ENCODE assay signal across 12 cellular contexts in the genomic region with DNA sequence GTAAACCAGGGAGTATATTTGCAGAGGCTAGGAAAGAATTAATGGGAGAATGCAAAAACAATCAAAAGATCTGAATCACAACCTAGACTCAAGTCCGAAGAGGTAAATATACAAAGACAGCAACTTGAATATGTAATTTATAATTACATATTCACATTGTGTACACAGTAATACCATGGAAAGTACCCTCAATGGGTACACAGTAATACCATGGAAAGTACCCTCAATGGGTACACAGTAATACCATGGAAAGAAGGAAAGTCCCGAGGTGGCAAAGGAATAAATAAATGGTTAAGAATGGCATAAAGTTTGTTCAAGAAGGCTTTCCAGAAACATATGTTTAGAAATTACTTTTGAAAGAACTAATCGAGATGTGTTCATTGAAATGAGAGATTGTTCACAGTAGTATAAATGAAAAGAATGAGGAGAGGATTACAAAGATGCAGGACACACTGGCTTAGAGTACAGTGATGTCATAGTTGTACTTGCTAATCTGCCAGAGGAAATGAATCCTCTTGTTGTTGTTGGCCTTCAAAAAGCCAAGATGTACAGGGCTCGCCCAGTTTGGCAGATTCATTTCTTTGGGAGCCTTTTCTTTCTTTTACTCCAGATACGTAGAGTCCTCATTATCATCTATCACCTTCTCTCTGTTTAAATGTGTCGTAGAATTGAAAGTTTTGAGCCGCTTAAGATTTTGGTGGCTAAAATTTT.
A peak's percentile ranks its signal among the peaks of the same experiment; 100 is the strongest.
DNase-seq lines count a peak whose midpoint lies in the region; ATAC-seq and TF ChIP-seq lines count a peak whose summit lies in the region.
"Had no signal": no experiment of that assay in that cellular context is flagged by ENCODE, and none has a peak within 500 bp of the region (broad histone marks: within the 10 kb centered on the region; RNA-seq: fewer than 3 reads in every experiment).

No MANE protein-coding gene starts in this region.

- POLR2A ChIA-PET in AG04450 (lab: Yijun Ruan, JAX), result no interaction called here
- POLR2A ChIA-PET in Panc1 (lab: Charles Lee), result no interaction called here
- POLR2A ChIA-PET in WTC11 (lab: Charles Lee), result no interaction called here

- no peak overlapping the region for H3K4me3 Mint-ChIP-seq in WTC11
- H3K4me3 Mint-ChIP-seq: activated naive CD4-positive, alpha-beta T cell treated with anti-CD3 and anti-CD28 coated beads, Interleukin-2, amount 10 ng/mL, durations not matched to agents 7 days and 5 days; CD14-positive monocyte; nephron had no signal

- H3K27ac ChIP-seq in AG04450 (ENCODE audit: low read depth, low read length) (no peak overlapping the region), Panc1 (ENCODE audit: low read length) (no peak overlapping the region), fibroblast of lung (ENCODE audit: insufficient read depth, low read length) (no peak overlapping the region), muscle layer of duodenum (ENCODE audit: low read length) (peak overlapping the region; percentile 27)
- H3K27ac ChIP-seq: VCaP had no signal

- H3K9me3 ChIP-seq in AG04450 (ENCODE audit: control insufficient read depth, insufficient read depth, low read length), result no peaks in the 10 kb centered on the region
- H3K9me3 ChIP-seq in Panc1 (ENCODE audit: control insufficient read depth, insufficient read depth, low read depth, low read length), result no peaks in the 10 kb centered on the region
- H3K9me3 ChIP-seq in fibroblast of lung (ENCODE audit: control insufficient read depth, insufficient read depth, low read depth, low read length), result no peaks in the 10 kb centered on the region
- no peaks in the 10 kb centered on the region for H3K9me3 ChIP-seq in muscle layer of duodenum (ENCODE audit: control insufficient read depth in 1 of 2, low read length in 2 of 2)

- no peaks in the 10 kb centered on the region; the same call in 1 of the 2 replicates for H3K27me3 Mint-ChIP-seq in WTC11 (ENCODE audit: low read depth)
- H3K27me3 Mint-ChIP-seq: activated naive CD4-positive, alpha-beta T cell treated with anti-CD3 and anti-CD28 coated beads, Interleukin-2, amount 10 ng/mL, durations not matched to agents 7 days and 5 days had no signal

- H2AFZ ChIP-seq in fibroblast of lung (ENCODE audit: low read length), result no peak overlapping the region

- H3K27me3 ChIP-seq in AG04450 (ENCODE audit: control insufficient read depth, insufficient read depth, low read length) (no peaks in the 10 kb centered on the region), Panc1 (ENCODE audit: control insufficient read depth, insufficient read depth, low read length) (no peaks in the 10 kb centered on the region), fibroblast of lung (ENCODE audit: control insufficient read depth, insufficient read depth, low read length) (no peaks in the 10 kb centered on the region), muscle layer of duodenum (ENCODE audit: low read depth, low read length) (no peaks in the 10 kb centered on the region)

- no peaks in the 10 kb centered on the region for H3K9me3 Mint-ChIP-seq in WTC11
- H3K9me3 Mint-ChIP-seq: activated naive CD4-positive, alpha-beta T cell treated with anti-CD3 and anti-CD28 coated beads, Interleukin-2, amount 10 ng/mL, durations not matched to agents 7 days and 5 days; CD14-positive monocyte; nephron had no signal

- peak overlapping the region; percentile 73 for H3K4me2 ChIP-seq in fibroblast of lung (ENCODE audit: extremely low read depth, insufficient read depth, low read length)

- in situ Hi-C loops in Panc1 (cut with HindIII; ENCODE audit: low pct_unique_long_range_greater_than_20kb, low sequenced_read_pairs), result no loop called here

- no peak for TF ChIP-seq CTCF in AG04450 (IDR thresholded peaks at IDR 0.05; ENCODE audit: low read depth, low read length)
- TF ChIP-seq CTCF in Panc1 (IDR thresholded peaks at IDR 0.05), result no peak
- TF ChIP-seq CTCF in fibroblast of lung (conservative IDR thresholded peaks at IDR 0.05 in 1 of 2, IDR thresholded peaks at IDR 0.05 in 1 of 2; ENCODE audit: low read depth in 1 of 2, low read length in 2 of 2), result no peak
- no peak for TF ChIP-seq CTCF in WTC11 (IDR thresholded peaks at IDR 0.05)

- no peaks in the 10 kb centered on the region for H3K4me1 ChIP-seq in Panc1 (ENCODE audit: control insufficient read depth, insufficient read depth, low read length)
- H3K4me1 ChIP-seq in fibroblast of lung (ENCODE audit: control insufficient read depth, extremely low read depth, insufficient read depth, low read length), result peaks cover 2% of the 10 kb centered on the region
- peaks cover 0 to 8% of the 10 kb centered on the region in 2 donors for H3K4me1 ChIP-seq in muscle layer of duodenum (ENCODE audit: control insufficient read depth in 1 of 2, insufficient read depth in 2 of 2, low read length in 2 of 2)

- CTCF ChIA-PET in AG04450 (lab: Charles Lee) (interaction anchor here (0.7 to 1.2 kb wide), 5 partner anchors 10 to 378 kb away, joined by 3 to 5 read pairs (median 3); no protein-coding TSS in a partner anchor), Panc1 (lab: Charles Lee) (no interaction called here), WTC11 (lab: Charles Lee) (interaction anchor here (0.6 to 1.3 kb wide), 3 partner anchors 19 to 376 kb away, joined by 3 read pairs; no protein-coding TSS in a partner anchor)

- intact Hi-C loops in Panc1 (cut with micrococcal nuclease; ENCODE audit: unreplicated experiment), result no loop called here

- no peaks in the 10 kb centered on the region for H3K36me3 Mint-ChIP-seq in WTC11
- H3K36me3 Mint-ChIP-seq: activated naive CD4-positive, alpha-beta T cell treated with anti-CD3 and anti-CD28 coated beads, Interleukin-2, amount 10 ng/mL, durations not matched to agents 7 days and 5 days; CD14-positive monocyte had no signal

- H3K4me1 Mint-ChIP-seq in WTC11, result no peaks in the 10 kb centered on the region
- H3K4me1 Mint-ChIP-seq: nephron had no signal

- no peak overlapping the region for H3K27ac Mint-ChIP-seq in WTC11
- H3K27ac Mint-ChIP-seq: activated naive CD4-positive, alpha-beta T cell treated with anti-CD3 and anti-CD28 coated beads, Interleukin-2, amount 10 ng/mL, durations not matched to agents 7 days and 5 days had no signal

- H4K20me1 ChIP-seq in fibroblast of lung (ENCODE audit: control insufficient read depth, extremely low read depth, insufficient read depth, low read length), result no peaks in the 10 kb centered on the region

- no TSS peak for BruUV-seq in Panc1 (replicated peaks; lab: Mats Ljungman, UMichigan)

- no peak overlapping the region for H3K4me3 ChIP-seq in AG04450 (ENCODE audit: low read depth, low read length)
- no peak overlapping the region for H3K4me3 ChIP-seq in Panc1 (ENCODE audit: low read depth in 2 of 2, low read length in 2 of 2)
- no peak overlapping the region for H3K4me3 ChIP-seq in fibroblast of lung (replicated peaks in 1 of 4; ENCODE audit: control extremely low read depth in 1 of 4, insufficient read depth in 1 of 4, low read depth in 3 of 4, low read length in 4 of 4)
- no peak overlapping the region for H3K4me3 ChIP-seq in muscle layer of duodenum (ENCODE audit: low read depth in 1 of 2, low read length in 2 of 2)

- no peak overlapping the region for H3K9ac ChIP-seq in fibroblast of lung (ENCODE audit: insufficient read depth, low read length)

- no peaks in the 10 kb centered on the region for H3K79me2 ChIP-seq in fibroblast of lung (ENCODE audit: control insufficient read depth, insufficient read depth, low read length)

- peak; percentile 72 for ATAC-seq in Panc1
- ATAC-seq in HG03571 (IDR thresholded peaks at IDR 0.05; ENCODE audit: unreplicated experiment), result no peak
- no peak for ATAC-seq in GM21576 (IDR thresholded peaks at IDR 0.05; ENCODE audit: unreplicated experiment)
- ATAC-seq in WTC11, result no peak

- peak; percentile 13 for DNase-seq in AG04450 (ENCODE audit: low read depth, low spot score)
- no peak for DNase-seq in Panc1 (ENCODE audit: low read depth, low spot score)
- peak; percentile 90 to 91 for DNase-seq in fibroblast of lung (ENCODE audit: low read depth in 2 of 2)
- DNase-seq in activated effector memory CD4-positive, alpha-beta T cell treated with anti-CD3 and anti-CD28 coated beads, Interleukin-2, amount 50 U/mL, for 16 hours, result no peak
- no peak for DNase-seq in WTC11 (ENCODE audit: low spot score)
- DNase-seq: activated naive CD4-positive, alpha-beta T cell treated with anti-CD3 and anti-CD28 coated beads, Interleukin-2, amount 10 ng/mL, durations not matched to agents 7 days and 5 days had no signal

- H3K36me3 ChIP-seq in Panc1 (ENCODE audit: control insufficient read depth, insufficient read depth, low read length) (no peaks in the 10 kb centered on the region), fibroblast of lung (ENCODE audit: control insufficient read depth, insufficient read depth, low read length) (no peaks in the 10 kb centered on the region), muscle layer of duodenum (ENCODE audit: control insufficient read depth in 1 of 2, insufficient read depth in 2 of 2, low read length in 2 of 2) (no peaks in the 10 kb centered on the region)

TF ChIP-seq in WTC11, 78 proteins besides CTCF, POLR2A, EP300 and RAD21 (continues in another document):
- no peak for TF ChIP-seq MXD4 (CRISPR knock-in tag; IDR thresholded peaks at IDR 0.05; ENCODE audit: borderline replicate concordance)
- TF ChIP-seq NFATC4 (CRISPR knock-in tag; IDR thresholded peaks at IDR 0.05), result no peak
- TF ChIP-seq, protein P1, sequence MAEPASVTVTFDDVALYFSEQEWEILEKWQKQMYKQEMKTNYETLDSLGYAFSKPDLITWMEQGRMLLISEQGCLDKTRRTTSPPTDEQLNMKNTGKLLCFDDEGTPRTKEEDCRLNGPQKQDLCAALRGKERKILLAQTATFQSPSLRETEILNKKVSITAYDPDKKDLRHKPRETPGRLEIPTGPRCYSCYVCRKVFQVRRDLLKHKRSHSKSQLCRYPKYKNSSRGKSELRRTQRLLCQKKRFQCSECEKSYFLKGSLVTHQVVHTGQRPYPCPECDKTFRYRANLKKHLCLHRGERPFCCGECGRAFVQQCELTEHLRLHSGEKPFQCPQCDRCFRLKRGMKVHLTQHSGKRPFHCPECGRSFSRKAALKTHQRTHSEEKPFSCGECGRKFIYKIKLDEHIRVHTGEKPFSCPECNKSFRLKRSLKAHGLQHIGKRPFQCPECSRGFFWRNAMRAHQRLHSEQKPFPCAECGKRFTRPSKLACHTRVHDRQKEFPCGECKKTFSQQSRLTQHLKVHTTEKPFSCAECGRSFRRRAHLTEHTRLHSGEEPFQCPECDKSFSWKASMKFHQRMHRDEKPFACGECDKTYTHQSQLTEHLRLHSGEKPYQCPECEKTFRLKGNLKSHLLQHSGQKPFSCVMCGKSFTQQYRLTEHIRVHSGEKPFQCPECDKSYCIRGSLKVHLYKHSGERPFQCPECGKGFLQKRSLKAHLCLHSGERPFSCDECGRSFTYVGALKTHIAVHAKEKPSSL (CRISPR knock-in tag; conservative IDR thresholded peaks at IDR 0.05), result no peak
- no peak for TF ChIP-seq NR1H2 (CRISPR knock-in tag; IDR thresholded peaks at IDR 0.05)
- TF ChIP-seq ESRRA (CRISPR knock-in tag; IDR thresholded peaks at IDR 0.05; ENCODE audit: borderline replicate concordance), result no peak
- no peak for TF ChIP-seq TEAD1 (CRISPR knock-in tag; IDR thresholded peaks at IDR 0.05)
- TF ChIP-seq CREM (CRISPR knock-in tag; IDR thresholded peaks at IDR 0.05), result no peak

Comparison
In these comparisons a context has a peak if more than half of its experiments do, and no peak if none do; other contexts are left out.
1. DNase-seq: peak in AG04450 (single experiment) and fibroblast of lung (2 of 2); none in Panc1 (single experiment), activated effector memory CD4-positive, alpha-beta T cell treated with anti-CD3 and anti-CD28 coated beads, Interleukin-2, amount 50 U/mL, for 16 hours (single experiment) and WTC11 (single experiment).